In the genomic region with DNA sequence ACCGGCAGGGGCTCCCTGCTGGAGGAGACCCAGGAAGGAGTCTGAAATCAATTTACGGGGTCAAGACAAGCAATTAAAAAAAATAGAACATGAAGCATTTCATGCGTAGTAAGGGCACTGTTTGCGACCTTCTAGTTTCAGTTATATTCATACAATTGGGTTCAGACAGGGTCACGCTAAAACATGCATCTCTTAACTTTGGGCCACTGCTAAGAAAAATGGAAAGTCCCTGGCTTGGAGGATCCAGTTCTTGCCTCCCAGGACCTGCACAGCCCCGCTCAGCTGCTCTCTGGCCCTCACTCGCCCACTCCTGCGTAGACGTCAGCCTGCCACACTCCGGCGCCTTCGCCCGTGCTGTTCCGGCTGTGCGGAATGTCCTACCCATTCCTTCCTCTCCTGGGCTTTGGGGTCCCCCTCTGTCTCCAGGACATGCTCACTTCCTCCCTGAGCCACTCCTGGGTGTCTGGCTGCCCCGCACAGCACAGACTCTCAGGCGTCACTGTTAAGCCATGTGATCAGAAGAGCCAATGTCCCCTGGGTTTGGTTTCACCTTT, we compare ENCODE assay signal across 15 cellular contexts. TPM values are rescaled to one million over a fixed set of nuclear protein-coding genes. Genes with fewer than 3 reads are reported as not detected.
A peak's percentile ranks its signal among the peaks of the same experiment; 100 is the strongest.
DNase-seq lines count a peak whose midpoint lies in the region; ATAC-seq and TF ChIP-seq lines count a peak whose summit lies in the region.
"Had no signal": no experiment of that assay in that cellular context is flagged by ENCODE, and none has a peak within 500 bp of the region (broad histone marks: within the 10 kb centered on the region; RNA-seq: fewer than 3 reads in every experiment).

No MANE protein-coding gene starts in this region.

- peak overlapping the region; percentile 34 for H3K4me2 ChIP-seq in mammary epithelial cell (ENCODE audit: insufficient read depth, low read depth, low read length)

- no peak overlapping the region for H3K4me3 Mint-ChIP-seq in neural crest cell
- H3K4me3 Mint-ChIP-seq in activated CD4-positive, alpha-beta T cell treated with anti-CD3 and anti-CD28 coated beads for 36 hours, result no peak overlapping the region

- no peaks in the 10 kb centered on the region for H3K9me3 ChIP-seq in mammary epithelial cell (replicated peaks; ENCODE audit: insufficient read depth, low read length)
- H3K9me3 ChIP-seq: esophagus muscularis mucosa, testis had no signal

- CTCF ChIA-PET in mammary epithelial cell (lab: Charles Lee; ENCODE audit: low non-redundant PET), result no interaction called here
- CTCF ChIA-PET in activated CD4-positive, alpha-beta T cell treated with anti-CD3 and anti-CD28 coated beads for 36 hours (lab: Charles Lee), result no interaction called here

- H3K9ac ChIP-seq in mammary epithelial cell (ENCODE audit: insufficient read depth, low read length), result no peak overlapping the region

- peaks cover 4% of the 10 kb centered on the region for H3K27me3 Mint-ChIP-seq in neural crest cell (ENCODE audit: low read depth)
- H3K27me3 Mint-ChIP-seq in activated CD4-positive, alpha-beta T cell treated with anti-CD3 and anti-CD28 coated beads for 36 hours, result no peaks in the 10 kb centered on the region

- H3K4me3 ChIP-seq in GM06990 (replicated peaks; ENCODE audit: low read depth, low read length), result peak overlapping the region; percentile 13; the same call in 1 of the 2 replicates
- H3K4me3 ChIP-seq in mammary epithelial cell (replicated peaks in 1 of 3; ENCODE audit: insufficient read depth in 1 of 3, low read depth in 2 of 3, low read length in 3 of 3), result no peak overlapping the region
- H3K4me3 ChIP-seq: esophagus muscularis mucosa, testis had no signal

- peak overlapping the region; percentile 75 for H2AFZ ChIP-seq in mammary epithelial cell (ENCODE audit: low read depth, low read length)

- peaks cover 11% of the 10 kb centered on the region for H3K4me1 ChIP-seq in mammary epithelial cell (ENCODE audit: insufficient read depth, low read length)
- H3K4me1 ChIP-seq: testis had no signal

- no peak for TF ChIP-seq CTCF in GM06990 (IDR thresholded peaks at IDR 0.05; ENCODE audit: insufficient read depth, low read length, poor library complexity, severe bottlenecking)
- no peak for TF ChIP-seq CTCF in mammary epithelial cell (conservative IDR thresholded peaks at IDR 0.05 in 1 of 2, IDR thresholded peaks at IDR 0.05 in 1 of 2; ENCODE audit: extremely low read depth in 1 of 2, insufficient read depth in 1 of 2, low read depth in 1 of 2, low read length in 2 of 2)
- no peak for TF ChIP-seq CTCF in neural crest cell (conservative IDR thresholded peaks at IDR 0.05)

- BruUV-seq in mammary epithelial cell (replicated peaks; lab: Mats Ljungman, UMichigan), result no TSS peak

- no peak overlapping the region for H3K27ac ChIP-seq in mammary epithelial cell (ENCODE audit: insufficient read depth, low read depth, low read length)
- H3K27ac ChIP-seq: C4-2B, esophagus muscularis mucosa, testis had no signal

- peak overlapping the region; percentile 91 for H3K27ac Mint-ChIP-seq in neural crest cell (ENCODE audit: unreplicated experiment)
- no peak overlapping the region for H3K27ac Mint-ChIP-seq in activated CD4-positive, alpha-beta T cell treated with anti-CD3 and anti-CD28 coated beads for 36 hours

- peaks cover 14% of the 10 kb centered on the region for H3K4me1 Mint-ChIP-seq in neural crest cell
- peaks cover 2% of the 10 kb centered on the region for H3K4me1 Mint-ChIP-seq in activated CD4-positive, alpha-beta T cell treated with anti-CD3 and anti-CD28 coated beads for 36 hours

- no peaks in the 10 kb centered on the region for H3K36me3 ChIP-seq in GM06990 (ENCODE audit: control insufficient read depth, insufficient read depth, low read length)
- no peaks in the 10 kb centered on the region for H3K36me3 ChIP-seq in mammary epithelial cell (ENCODE audit: insufficient read depth, low read length)
- H3K36me3 ChIP-seq: esophagus muscularis mucosa had no signal

- no peaks in the 10 kb centered on the region for H3K27me3 ChIP-seq in GM06990 (replicated peaks; ENCODE audit: control insufficient read depth, insufficient read depth, low read length)
- no peaks in the 10 kb centered on the region for H3K27me3 ChIP-seq in mammary epithelial cell (ENCODE audit: insufficient read depth, low read length)
- H3K27me3 ChIP-seq: testis had no signal

- dilution Hi-C loops in mammary epithelial cell (cut with HindIII; ENCODE audit: low sequenced_read_pairs), result no loop called here

- H3K9me3 Mint-ChIP-seq in neural crest cell, result no peaks in the 10 kb centered on the region
- H3K9me3 Mint-ChIP-seq in activated CD4-positive, alpha-beta T cell treated with anti-CD3 and anti-CD28 coated beads for 36 hours (ENCODE audit: low read depth), result no peaks in the 10 kb centered on the region

- POLR2A ChIA-PET in activated CD4-positive, alpha-beta T cell treated with anti-CD3 and anti-CD28 coated beads for 36 hours (lab: Charles Lee), result no interaction called here

- ATAC-seq in GM19452 (IDR thresholded peaks at IDR 0.05; ENCODE audit: unreplicated experiment) (peak; percentile 60), HG02973 (IDR thresholded peaks at IDR 0.05; ENCODE audit: unreplicated experiment) (no peak), GM19463 (IDR thresholded peaks at IDR 0.05; ENCODE audit: unreplicated experiment) (no peak)
- ATAC-seq in activated CD4-positive, alpha-beta T cell treated with anti-CD3 and anti-CD28 coated beads for 36 hours, result no peak

- DNase-seq in GM06990 (ENCODE audit: extremely low read depth, insufficient read length) (peak; percentile 77), mammary epithelial cell (no peak), neural crest cell (ENCODE audit: low read depth, low spot score) (no peak), iPS-NIHi11 (ENCODE audit: low spot score) (no peak)
- DNase-seq in activated CD4-positive, alpha-beta T cell treated with anti-CD3 and anti-CD28 coated beads for 36 hours, result no peak
- DNase-seq: activated T-cell treated with anti-CD3 and anti-CD28 coated beads, Interleukin-2, amount 50 U/mL, for 48 hours; IMR-90; NCI-H2107; RPMI8226; testis had no signal

- H4K20me1 ChIP-seq in mammary epithelial cell (ENCODE audit: insufficient read depth, low read length), result no peaks in the 10 kb centered on the region

- H3K79me2 ChIP-seq in mammary epithelial cell (ENCODE audit: insufficient read depth, low read length), result no peaks in the 10 kb centered on the region

- no peaks in the 10 kb centered on the region for H3K36me3 Mint-ChIP-seq in neural crest cell (ENCODE audit: low read depth)
- H3K36me3 Mint-ChIP-seq in activated CD4-positive, alpha-beta T cell treated with anti-CD3 and anti-CD28 coated beads for 36 hours (ENCODE audit: low read depth), result no peaks in the 10 kb centered on the region

- intact Hi-C loops in mammary epithelial cell (cut with micrococcal nuclease), result no loop called here
- intact Hi-C loops in activated CD4-positive, alpha-beta T cell treated with anti-CD3 and anti-CD28 coated beads for 36 hours (cut with DNase I, micrococcal nuclease), result no loop called here

- 37% methylated on average over 16 of the region's 17 CpGs for WGBS in mammary epithelial cell (ENCODE audit: low coverage, missing lambda C conversion rate)

- in situ Hi-C loops in mammary epithelial cell (cut with MboI; ENCODE audit: low sequenced_read_pairs in 2 of 2), result no loop called here

RNA-seq across cellular contexts. Expression of a gene that starts 12.8 kb away (rescaled TPM):
- total RNA-seq in mammary epithelial cell (under 1 TPM in 1 of 2 donors, not detected in 1; 0.17 TPM), neural crest cell (0.07 TPM in 1 of 2 replicates, not detected in the other)
- polyA plus RNA-seq in mammary epithelial cell, result not detected
- not detected for polyA minus RNA-seq in mammary epithelial cell
- total RNA-seq in activated CD4-positive, alpha-beta T cell treated with anti-CD3 and anti-CD28 coated beads for 36 hours, result under 1 TPM; 0.11 to 0.21 TPM
- total RNA-seq: IMR-90 had no signal
- polyA plus RNA-seq: IMR-90 had no signal
